Comparison of ENCODE assay signal across 1 cellular context in the genomic region with DNA sequence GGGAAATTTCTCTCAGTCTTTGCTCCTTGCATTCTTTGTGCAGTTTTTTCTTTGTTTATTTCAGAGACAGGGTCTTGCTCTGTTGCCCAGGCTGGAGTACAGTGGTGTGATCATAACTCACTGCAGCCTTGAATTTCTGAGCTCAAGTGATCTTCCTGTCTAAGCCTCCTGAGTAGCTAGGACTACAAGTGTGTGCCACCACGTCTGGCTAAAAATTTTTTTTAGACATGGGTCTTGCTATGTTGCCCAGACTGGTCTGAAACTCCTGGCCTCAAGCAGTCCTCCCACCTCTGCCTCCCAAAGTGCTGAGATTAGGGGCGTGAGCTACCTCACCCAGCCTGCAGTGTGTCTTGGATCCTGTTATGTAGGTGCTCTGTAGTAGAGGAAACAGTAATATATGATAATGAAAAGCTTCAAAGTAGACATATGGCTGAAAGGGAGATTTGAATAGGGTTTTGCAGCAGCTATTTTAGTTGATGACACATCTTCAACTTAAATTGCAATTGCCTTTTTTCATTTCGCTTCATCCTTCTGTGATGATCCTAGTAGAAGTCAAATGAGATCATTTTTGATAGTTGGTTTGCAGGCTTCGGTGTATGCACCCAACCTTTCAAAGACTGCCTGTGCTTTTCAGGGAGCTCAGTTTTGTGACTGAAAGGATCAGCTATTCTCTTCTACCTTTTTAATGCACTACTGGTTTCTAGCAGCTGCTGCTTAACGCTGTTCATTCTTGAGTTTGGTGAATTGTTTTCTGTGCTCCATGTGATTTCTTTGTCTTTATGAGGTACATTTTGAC.
TF ChIP-seq lines count a peak whose summit lies in the region.

No MANE protein-coding gene starts in this region.

TF ChIP-seq in H1, 55 proteins besides CTCF, POLR2A, EP300 and RAD21:
- TF ChIP-seq GTF2F1 (IDR thresholded peaks at IDR 0.05; ENCODE audit: borderline replicate concordance, low read depth, low read length) (no peak), KDM1A (IDR thresholded peaks at IDR 0.05; ENCODE audit: borderline replicate concordance, low read length) (peak; percentile 45; the same call in 1 of the 2 replicates), SRF (IDR thresholded peaks at IDR 0.05; ENCODE audit: low read depth, low read length) (no peak), TBP (IDR thresholded peaks at IDR 0.05; ENCODE audit: low read depth, low read length) (no peak), HDAC2 (IDR thresholded peaks at IDR 0.05; ENCODE audit: borderline replicate concordance in 1 of 2, low read depth in 2 of 2, low read length in 2 of 2) (0 out of 4 replicates have a peak, but pooled peaks of 1 of the 2 experiments have one; percentile 22)
